2 cellular contexts compared by ENCODE assay signal in the genomic region with DNA sequence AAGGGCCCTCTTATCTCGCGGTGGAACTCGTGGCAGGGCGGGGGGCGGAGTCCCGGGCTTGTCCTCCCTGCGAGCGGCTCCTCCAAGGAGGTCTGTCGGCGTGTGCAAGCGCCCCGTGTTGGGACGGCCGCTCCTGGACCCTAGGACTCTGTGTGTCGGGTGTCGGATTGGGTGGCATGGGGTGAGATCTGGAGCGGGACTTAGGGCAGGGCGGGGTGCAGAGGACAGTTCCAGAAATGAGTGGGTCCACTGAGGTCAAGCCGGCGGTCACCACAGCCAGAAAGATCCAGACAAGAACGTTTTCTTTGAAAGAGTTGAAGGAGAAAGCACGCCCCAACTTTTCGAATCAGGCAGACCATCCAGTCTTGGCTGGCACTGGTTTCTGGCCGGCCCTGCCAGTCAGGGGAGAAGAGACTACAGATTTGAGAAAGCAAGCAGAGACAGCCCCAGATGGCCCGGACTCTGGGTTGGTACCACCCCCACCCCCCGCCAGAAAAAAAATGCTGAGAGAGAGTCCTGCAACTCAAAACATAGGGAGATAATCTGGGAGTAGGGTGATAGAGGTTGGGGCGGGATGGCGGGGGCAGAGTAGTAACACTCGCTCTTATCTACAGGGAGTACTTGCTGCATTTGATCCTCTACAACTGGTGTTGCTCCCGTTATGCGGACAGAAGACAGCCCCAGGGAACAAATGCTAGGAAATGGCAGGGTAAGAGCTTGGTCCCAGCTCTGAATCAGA.
TF ChIP-seq lines count a peak whose summit lies in the region.

No MANE protein-coding gene starts in this region.

TF ChIP-seq in GM12891, 5 proteins besides CTCF, POLR2A, EP300 and RAD21:
- TF ChIP-seq PAX5 (IDR thresholded peaks at IDR 0.05; ENCODE audit: insufficient read depth, low read length, severe bottlenecking): no peak
TF ChIP-seq in GM12891: peak in this region for 0.

TF ChIP-seq in IMR-90, 13 proteins besides CTCF, POLR2A, EP300 and RAD21:
- TF ChIP-seq BHLHE40 (IDR thresholded peaks at IDR 0.05; ENCODE audit: low read depth, low read length): no peak
- TF ChIP-seq MAZ (IDR thresholded peaks at IDR 0.05; ENCODE audit: borderline replicate concordance, low read depth, low read length): no peak
- TF ChIP-seq, protein P1, sequence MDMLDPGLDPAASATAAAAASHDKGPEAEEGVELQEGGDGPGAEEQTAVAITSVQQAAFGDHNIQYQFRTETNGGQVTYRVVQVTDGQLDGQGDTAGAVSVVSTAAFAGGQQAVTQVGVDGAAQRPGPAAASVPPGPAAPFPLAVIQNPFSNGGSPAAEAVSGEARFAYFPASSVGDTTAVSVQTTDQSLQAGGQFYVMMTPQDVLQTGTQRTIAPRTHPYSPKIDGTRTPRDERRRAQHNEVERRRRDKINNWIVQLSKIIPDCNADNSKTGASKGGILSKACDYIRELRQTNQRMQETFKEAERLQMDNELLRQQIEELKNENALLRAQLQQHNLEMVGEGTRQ (IDR thresholded peaks at IDR 0.05; ENCODE audit: low read depth, low read length): no peak
- TF ChIP-seq SMC3 (IDR thresholded peaks at IDR 0.05; ENCODE audit: low read depth, low read length): no peak
- no peak for TF ChIP-seq RFX5 (IDR thresholded peaks at IDR 0.05; ENCODE audit: low read depth, low read length)
- no peak for TF ChIP-seq RCOR1 (IDR thresholded peaks at IDR 0.05; ENCODE audit: insufficient replicate concordance, low read length)
- no peak for TF ChIP-seq CHD1 (IDR thresholded peaks at IDR 0.05; ENCODE audit: low read depth, low read length)
- no peak for TF ChIP-seq CEBPB (IDR thresholded peaks at IDR 0.05; ENCODE audit: low read depth, low read length)
- TF ChIP-seq MAFK (IDR thresholded peaks at IDR 0.05; ENCODE audit: low read depth, low read length): no peak
- TF ChIP-seq NFE2L2 (IDR thresholded peaks at IDR 0.05; ENCODE audit: low read depth, low read length): no peak
- TF ChIP-seq, protein P2, sequence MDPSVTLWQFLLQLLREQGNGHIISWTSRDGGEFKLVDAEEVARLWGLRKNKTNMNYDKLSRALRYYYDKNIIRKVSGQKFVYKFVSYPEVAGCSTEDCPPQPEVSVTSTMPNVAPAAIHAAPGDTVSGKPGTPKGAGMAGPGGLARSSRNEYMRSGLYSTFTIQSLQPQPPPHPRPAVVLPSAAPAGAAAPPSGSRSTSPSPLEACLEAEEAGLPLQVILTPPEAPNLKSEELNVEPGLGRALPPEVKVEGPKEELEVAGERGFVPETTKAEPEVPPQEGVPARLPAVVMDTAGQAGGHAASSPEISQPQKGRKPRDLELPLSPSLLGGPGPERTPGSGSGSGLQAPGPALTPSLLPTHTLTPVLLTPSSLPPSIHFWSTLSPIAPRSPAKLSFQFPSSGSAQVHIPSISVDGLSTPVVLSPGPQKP (IDR thresholded peaks at IDR 0.05; ENCODE audit: borderline replicate concordance, low read depth, low read length): no peak
- TF ChIP-seq FOS (IDR thresholded peaks at IDR 0.05; ENCODE audit: low read depth, low read length): no peak
- TF ChIP-seq MXI1 (IDR thresholded peaks at IDR 0.05; ENCODE audit: borderline replicate concordance, low read depth, low read length): no peak; the same call in 1 of the 2 replicates
TF ChIP-seq in IMR-90: peak in this region for 0.
